ENCODE assay signal across 8 cellular contexts in the genomic region with DNA sequence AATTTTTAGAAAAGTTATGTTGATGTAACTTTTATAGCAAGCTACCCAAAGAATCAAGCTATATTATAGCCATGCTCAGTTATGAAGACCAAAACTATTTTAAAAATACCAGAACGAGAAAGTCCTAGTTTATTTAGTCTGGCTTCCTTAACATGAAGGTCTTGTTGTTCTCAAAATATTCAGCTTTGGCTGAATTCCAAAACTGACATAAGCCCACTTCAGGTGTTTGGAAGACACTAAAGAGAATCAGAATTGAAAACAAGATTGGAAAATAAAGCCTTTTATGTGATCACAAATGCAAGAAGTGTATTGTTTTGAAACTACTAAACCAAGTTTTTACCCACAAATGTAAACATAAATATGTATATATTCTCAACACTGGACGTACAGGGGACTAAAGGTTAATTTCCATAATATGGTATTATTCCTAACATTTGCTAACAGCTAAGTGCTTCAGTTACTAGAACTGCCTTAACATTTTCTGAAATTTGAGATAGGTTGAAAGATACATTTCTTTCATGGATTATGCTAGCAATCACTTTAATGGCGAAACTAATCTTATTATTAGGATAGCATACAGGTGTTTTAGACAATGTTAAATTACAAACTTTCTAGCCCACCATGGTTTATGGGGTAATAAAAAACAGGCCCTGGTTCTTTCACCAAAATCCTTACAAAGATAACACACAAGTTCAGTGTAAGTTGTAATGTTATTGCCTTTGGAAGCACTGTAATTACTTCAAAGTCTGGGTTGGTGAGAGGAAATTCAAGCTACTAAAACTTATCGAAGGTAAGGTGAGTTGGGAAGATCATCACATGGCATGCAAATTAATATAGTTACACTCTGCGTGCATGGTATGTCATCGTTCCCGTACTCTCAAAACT. TPM values are rescaled to one million over a fixed set of nuclear protein-coding genes. Genes with fewer than 3 reads are reported as not detected.
A peak's percentile ranks its signal among the peaks of the same experiment; 100 is the strongest.
DNase-seq lines count a peak whose midpoint lies in the region; ATAC-seq lines count a peak whose summit lies in the region.

No MANE protein-coding gene starts in this region.

- H3K27me3 ChIP-seq in layer of hippocampus (ENCODE audit: control insufficient read depth, insufficient read depth, low read length) (no peaks in the 10 kb centered on the region), thymus (ENCODE audit: control insufficient read depth, insufficient read depth) (no peaks in the 10 kb centered on the region)

- 27% methylated on average over 7 of the region's 7 CpGs for WGBS in thymus

- no peaks in the 10 kb centered on the region for H3K9me3 Mint-ChIP-seq in activated CD4-positive, alpha-beta T cell treated with anti-CD3 and anti-CD28 coated beads, Interleukin-2, amount 10 ng/mL, durations not matched to agents 7 days and 5 days
- H3K9me3 Mint-ChIP-seq in activated naive CD8-positive, alpha-beta T cell treated with anti-CD3 and anti-CD28 coated beads for 36 hours = no peaks in the 10 kb centered on the region

- no peak for DNase-seq in activated CD4-positive, alpha-beta T cell treated with anti-CD3 and anti-CD28 coated beads, Interleukin-2, amount 10 ng/mL, durations not matched to agents 7 days and 5 days
- no peak for DNase-seq in activated CD4-positive, alpha-beta T cell treated with anti-CD3 and anti-CD28 coated beads for 4 hours
- DNase-seq in activated naive CD8-positive, alpha-beta T cell treated with anti-CD3 and anti-CD28 coated beads for 36 hours = no peak
- DNase-seq in cortex of kidney (lab: John Stamatoyannopoulos, UW) (no peak), COR-L47 (lab: John Stamatoyannopoulos, UW) (no peak)

- no peak for ATAC-seq in HG02610 (IDR thresholded peaks at IDR 0.05; ENCODE audit: unreplicated experiment)

- peak overlapping the region; percentile 86 for H3K27ac Mint-ChIP-seq in activated CD4-positive, alpha-beta T cell treated with anti-CD3 and anti-CD28 coated beads, Interleukin-2, amount 10 ng/mL, durations not matched to agents 7 days and 5 days
- peak overlapping the region; percentile 75 for H3K27ac Mint-ChIP-seq in activated naive CD8-positive, alpha-beta T cell treated with anti-CD3 and anti-CD28 coated beads for 36 hours

- H3K9me3 ChIP-seq in thymus (ENCODE audit: control insufficient read depth) = no peaks in the 10 kb centered on the region

- peaks cover 2% of the 10 kb centered on the region for H3K27me3 Mint-ChIP-seq in activated CD4-positive, alpha-beta T cell treated with anti-CD3 and anti-CD28 coated beads, Interleukin-2, amount 10 ng/mL, durations not matched to agents 7 days and 5 days
- H3K27me3 Mint-ChIP-seq in activated naive CD8-positive, alpha-beta T cell treated with anti-CD3 and anti-CD28 coated beads for 36 hours = no peaks in the 10 kb centered on the region

- H3K4me3 Mint-ChIP-seq in activated CD4-positive, alpha-beta T cell treated with anti-CD3 and anti-CD28 coated beads, Interleukin-2, amount 10 ng/mL, durations not matched to agents 7 days and 5 days = peak overlapping the region; percentile 87
- H3K4me3 Mint-ChIP-seq in activated naive CD8-positive, alpha-beta T cell treated with anti-CD3 and anti-CD28 coated beads for 36 hours = peak overlapping the region; percentile 88

- CTCF ChIA-PET in activated CD4-positive, alpha-beta T cell treated with anti-CD3 and anti-CD28 coated beads, Interleukin-2, amount 10 ng/mL, durations not matched to agents 7 days and 5 days (lab: Charles Lee) = interaction anchor here (0.8 to 7.4 kb wide), 5 partner anchors 17 to 1076 kb away, joined by 3 to 218 read pairs (median 6); a partner anchor contains a TSS

- H3K36me3 ChIP-seq in thymus (ENCODE audit: control insufficient read depth, insufficient read depth) = no peaks in the 10 kb centered on the region

- peaks cover 48% of the 10 kb centered on the region for H3K4me1 Mint-ChIP-seq in activated CD4-positive, alpha-beta T cell treated with anti-CD3 and anti-CD28 coated beads, Interleukin-2, amount 10 ng/mL, durations not matched to agents 7 days and 5 days
- H3K4me1 Mint-ChIP-seq in activated naive CD8-positive, alpha-beta T cell treated with anti-CD3 and anti-CD28 coated beads for 36 hours = peaks cover 40% of the 10 kb centered on the region

- peaks cover 9% of the 10 kb centered on the region for H3K4me1 ChIP-seq in thymus (ENCODE audit: control insufficient read depth, insufficient read depth, low read length)

- peak overlapping the region; percentile 59 for H3K4me3 ChIP-seq in thymus (ENCODE audit: low read length)

- H3K27ac ChIP-seq in layer of hippocampus (ENCODE audit: low read depth, low read length) (peak overlapping the region; percentile 77), thymus (ENCODE audit: low read depth) (no peak overlapping the region)

- POLR2A ChIA-PET in activated CD4-positive, alpha-beta T cell treated with anti-CD3 and anti-CD28 coated beads, Interleukin-2, amount 10 ng/mL, durations not matched to agents 7 days and 5 days (lab: Charles Lee) = no interaction called here

- H3K36me3 Mint-ChIP-seq in activated CD4-positive, alpha-beta T cell treated with anti-CD3 and anti-CD28 coated beads, Interleukin-2, amount 10 ng/mL, durations not matched to agents 7 days and 5 days (ENCODE audit: low read depth) = peaks cover 30% of the 10 kb centered on the region
- H3K36me3 Mint-ChIP-seq in activated naive CD8-positive, alpha-beta T cell treated with anti-CD3 and anti-CD28 coated beads for 36 hours = peaks cover 7% of the 10 kb centered on the region

RNA-seq across cellular contexts. Expression of a gene that starts 1.6 kb away (rescaled TPM):
- 10 to 100 TPM; 23.4 to 24.0 TPM for total RNA-seq in activated CD4-positive, alpha-beta T cell treated with anti-CD3 and anti-CD28 coated beads, Interleukin-2, amount 10 ng/mL, durations not matched to agents 7 days and 5 days
- 1 to 10 TPM; 3.5 to 3.9 TPM for total RNA-seq in activated naive CD8-positive, alpha-beta T cell treated with anti-CD3 and anti-CD28 coated beads for 36 hours
- polyA plus RNA-seq in thymus = 23.0 TPM

RNA-seq across cellular contexts. Expression of a gene that starts 31.7 kb away (rescaled TPM):
- total RNA-seq in activated CD4-positive, alpha-beta T cell treated with anti-CD3 and anti-CD28 coated beads, Interleukin-2, amount 10 ng/mL, durations not matched to agents 7 days and 5 days = 1 to 10 TPM; 3.4 to 4.1 TPM
- total RNA-seq in activated naive CD8-positive, alpha-beta T cell treated with anti-CD3 and anti-CD28 coated beads for 36 hours = 1 to 10 TPM; 4.7 to 6.1 TPM
- 8.4 TPM for polyA plus RNA-seq in thymus

Comparison
In these comparisons a context has a peak if more than half of its experiments do, and no peak if none do; other contexts are left out.
1. RNA of a gene that starts 1.6 kb away (total RNA-seq): 23.4 to 24.0 TPM in activated CD4-positive, alpha-beta T cell treated with anti-CD3 and anti-CD28 coated beads, Interleukin-2, amount 10 ng/mL, durations not matched to agents 7 days and 5 days; 3.5 to 3.9 TPM in activated naive CD8-positive, alpha-beta T cell treated with anti-CD3 and anti-CD28 coated beads for 36 hours; every median in the first group is over 4 times any median in the second.